Comparison of ENCODE assay signal across 24 cellular contexts in genomic region chr3:144840866-144841265, GRCh38.
"Had no signal": no experiment of that assay in that cellular context is flagged by ENCODE, and none has a peak within 500 bp of the region (broad histone marks: within the 10 kb centered on the region; RNA-seq: fewer than 3 reads in every experiment).

No MANE protein-coding gene starts in this region.

- H3K36me3 Mint-ChIP-seq: activated naive CD8-positive, alpha-beta T cell; memory B cell; stimulated activated memory B cell treated with anti-CD40 and anti-IgM and Interleukin-4, amounts not matched to agents 10 μg/mL and 1 μg/mL and 100 μg/mL, for 72 hours; type B pancreatic cell had no signal

- H3K27me3 Mint-ChIP-seq: activated naive CD8-positive, alpha-beta T cell; memory B cell; stimulated activated memory B cell treated with anti-CD40 and anti-IgM and Interleukin-4, amounts not matched to agents 10 μg/mL and 1 μg/mL and 100 μg/mL, for 72 hours; stimulated activated naive CD8-positive, alpha-beta T cell treated with anti-CD3 and anti-CD28 coated beads, Interleukin-15, amount 100 ng/mL, for 72 hours; type B pancreatic cell had no signal

- H3K4me3 ChIP-seq: body of pancreas, hepatocyte, neural progenitor cell, right lobe of liver, skin epidermis, uterus had no signal

- DNase-seq: activated CD4-positive, alpha-beta T cell treated with anti-CD3 and anti-CD28 coated beads for 4 hours; activated CD4-positive, alpha-beta T cell treated with anti-CD3 and anti-CD28 coated beads, Interleukin-2, amount 50 U/mL, for 4 hours; activated effector memory CD4-positive, alpha-beta T cell treated with Interleukin-2 at 50 U/mL for 16 hours; activated naive CD4-positive, alpha-beta T cell treated with Interleukin-2 at 50 U/mL for 16 hours; activated T-cell treated with anti-CD3 and anti-CD28 coated beads for 4 hours; activated T-cell treated with anti-CD3 and anti-CD28 coated beads, Interleukin-2, amount 50 U/mL, for 72 hours; aorta; body of pancreas; cortex of kidney; naive thymus-derived CD8-positive, alpha-beta T cell; right lobe of liver; stimulated activated CD4-positive, alpha-beta T cell treated with anti-CD3 and anti-CD28 coated beads, Interleukin-4, amount 100 ng/mL, for 4 hours; stimulated activated CD8-positive, alpha-beta memory T cell treated with anti-CD3 and anti-CD28 coated beads, Interleukin-4, amount 100 ng/mL, for 48 hours; stimulated activated naive CD8-positive, alpha-beta T cell treated with anti-CD3 and anti-CD28 coated beads, Interleukin-15, amount 100 ng/mL, for 72 hours; substantia nigra; T-helper 2 cell; uterus had no signal

- H3K4me1 Mint-ChIP-seq: memory B cell; naive thymus-derived CD8-positive, alpha-beta T cell; neural progenitor cell; stimulated activated memory B cell treated with anti-CD40 and anti-IgM and Interleukin-4, amounts not matched to agents 10 μg/mL and 1 μg/mL and 100 μg/mL, for 72 hours; stimulated activated naive CD8-positive, alpha-beta T cell treated with anti-CD3 and anti-CD28 coated beads, Interleukin-15, amount 100 ng/mL, for 72 hours had no signal

- H3K27ac Mint-ChIP-seq: activated naive CD8-positive, alpha-beta T cell; activated T-cell treated with anti-CD3 and anti-CD28 coated beads, Interleukin-2, amount 50 U/mL, for 72 hours; memory B cell; naive thymus-derived CD8-positive, alpha-beta T cell; neural progenitor cell; stimulated activated memory B cell treated with anti-CD40 and anti-IgM and Interleukin-4, amounts not matched to agents 10 μg/mL and 1 μg/mL and 100 μg/mL, for 72 hours; stimulated activated naive CD8-positive, alpha-beta T cell treated with anti-CD3 and anti-CD28 coated beads, Interleukin-15, amount 100 ng/mL, for 72 hours; type B pancreatic cell had no signal

- H3K4me3 Mint-ChIP-seq: activated naive CD8-positive, alpha-beta T cell; activated T-cell treated with anti-CD3 and anti-CD28 coated beads, Interleukin-2, amount 50 U/mL, for 72 hours; memory B cell; naive thymus-derived CD8-positive, alpha-beta T cell; neural progenitor cell; stimulated activated memory B cell treated with anti-CD40 and anti-IgM and Interleukin-4, amounts not matched to agents 10 μg/mL and 1 μg/mL and 100 μg/mL, for 72 hours; stimulated activated naive CD8-positive, alpha-beta T cell treated with anti-CD3 and anti-CD28 coated beads, Interleukin-15, amount 100 ng/mL, for 72 hours; type B pancreatic cell had no signal
